11 cellular contexts compared by ENCODE assay signal in the genomic region with DNA sequence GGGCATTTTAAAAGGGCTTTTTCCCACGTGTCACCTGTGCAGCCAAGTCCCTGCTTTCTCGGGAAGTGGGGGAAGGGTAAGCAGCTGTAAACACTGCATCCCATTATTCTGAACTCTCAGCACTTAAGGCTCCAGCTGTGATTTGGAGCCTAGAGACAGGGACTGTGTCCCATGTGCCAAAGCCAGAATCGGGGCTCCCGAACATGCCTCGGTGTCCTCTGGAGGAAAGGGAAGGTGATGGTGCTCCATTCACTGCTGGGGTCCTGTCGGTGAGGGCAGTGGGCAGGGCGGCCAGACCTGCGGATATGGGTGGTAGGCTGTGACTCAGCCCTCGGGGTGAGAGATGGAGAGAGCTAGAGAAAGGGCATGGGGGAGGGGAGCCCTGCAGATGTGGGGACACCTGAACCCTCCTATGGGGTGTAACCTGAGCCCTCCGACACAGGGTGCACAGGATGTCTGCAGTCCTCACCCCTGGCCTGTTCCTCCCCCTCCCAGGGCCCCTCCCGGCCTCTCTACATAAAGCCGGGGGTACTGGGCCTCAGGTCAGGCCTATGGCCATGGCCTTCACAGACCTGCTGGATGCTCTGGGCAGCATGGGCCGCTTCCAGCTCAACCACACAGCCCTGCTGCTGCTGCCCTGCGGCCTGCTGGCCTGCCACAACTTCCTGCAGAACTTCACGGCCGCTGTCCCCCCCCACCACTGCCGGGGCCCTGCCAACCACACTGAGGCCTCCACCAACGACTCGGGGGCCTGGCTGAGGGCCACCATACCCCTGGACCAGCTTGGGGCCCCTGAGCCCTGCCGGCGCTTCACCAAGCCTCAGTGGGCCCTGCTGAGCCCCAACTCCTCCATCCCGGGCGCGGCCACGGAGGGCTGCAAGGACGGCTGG. TPM values are rescaled to one million over a fixed set of nuclear protein-coding genes. Genes with fewer than 3 reads are reported as not detected.
DNase-seq lines count a peak whose midpoint lies in the region; TF ChIP-seq lines count a peak whose summit lies in the region.
"Had no signal": no experiment of that assay in that cellular context is flagged by ENCODE, and none has a peak within 500 bp of the region (broad histone marks: within the 10 kb centered on the region; RNA-seq: fewer than 3 reads in every experiment).

No MANE protein-coding gene starts in this region.

- no CpG with 5 or more reads among the region's 26 CpGs for WGBS in iPS DF 6.9 (ENCODE audit: insufficient coverage, insufficient read length)
- 41 to 58% (median 45%) methylated on average over 16 to 26 of the region's 26 CpGs for WGBS in stomach, 5 donors

- H3K36me3 Mint-ChIP-seq in activated CD4-positive, alpha-beta memory T cell treated with anti-CD3 and anti-CD28 coated beads for 36 hours: peaks cover 13% of the 10 kb centered on the region
- H3K36me3 Mint-ChIP-seq in activated CD4-positive, alpha-beta memory T cell treated with anti-CD3 and anti-CD28 coated beads, Interleukin-2, amount 10 ng/mL, durations not matched to agents 7 days and 5 days (ENCODE audit: low read depth): peaks cover 22% of the 10 kb centered on the region

- no peak for TF ChIP-seq EP300 in stomach (IDR thresholded peaks at IDR 0.05)

- peak; percentile 17 for DNase-seq in activated CD4-positive, alpha-beta memory T cell treated with anti-CD3 and anti-CD28 coated beads for 36 hours
- DNase-seq in activated CD4-positive, alpha-beta memory T cell treated with anti-CD3 and anti-CD28 coated beads, Interleukin-2, amount 10 ng/mL, durations not matched to agents 7 days and 5 days: no peak
- DNase-seq in Peyer's patch (peak in 2 of 3 donors; percentile 22 to 49), iPS DF 6.9 (ENCODE audit: low read depth, low spot score) (peak; percentile 75), stomach (peak; percentile 24), globus pallidus (ENCODE audit: low spot score) (no peak), DMS153 (lab: John Stamatoyannopoulos, UW) (no peak), NCI-H1048 (lab: John Stamatoyannopoulos, UW) (no peak)
- DNase-seq: effector CD8-positive, alpha-beta T cell; NCI-H82 had no signal

- no peak overlapping the region for H3K4me3 ChIP-seq in Peyer's patch
- peak overlapping the region; percentile 9; the same call in 1 of the 2 replicates for H3K4me3 ChIP-seq in iPS DF 6.9 (ENCODE audit: low read length)
- no peak overlapping the region for H3K4me3 ChIP-seq in stomach

- TF ChIP-seq POLR2A in Peyer's patch (IDR thresholded peaks at IDR 0.05): no peak
- TF ChIP-seq POLR2A in stomach (IDR thresholded peaks at IDR 0.05): no peak

- H3K4me1 ChIP-seq in Peyer's patch (peaks cover 0 to 33% (median 6%) of the 10 kb centered on the region in 4 donors), iPS DF 6.9 (ENCODE audit: control insufficient read depth, insufficient read depth, low read length) (peaks cover 17% of the 10 kb centered on the region), stomach (peaks cover 3 to 11% (median 8%) of the 10 kb centered on the region in 4 donors)

- intact Hi-C loops in activated CD4-positive, alpha-beta memory T cell treated with anti-CD3 and anti-CD28 coated beads for 36 hours (cut with micrococcal nuclease): no loop called here
- intact Hi-C loops in stomach (cut with DNase I; ENCODE audit: low total_unique reads): no loop called here

- POLR2A ChIA-PET in activated CD4-positive, alpha-beta memory T cell treated with anti-CD3 and anti-CD28 coated beads for 36 hours (lab: Charles Lee): interaction anchor here (1.0 kb wide), 1 partner anchor 11 kb away, joined by 3 read pairs; no protein-coding TSS in a partner anchor
- POLR2A ChIA-PET in activated CD4-positive, alpha-beta memory T cell treated with anti-CD3 and anti-CD28 coated beads, Interleukin-2, amount 10 ng/mL, durations not matched to agents 7 days and 5 days (lab: Charles Lee): no interaction called here

- CTCF ChIA-PET in activated CD4-positive, alpha-beta memory T cell treated with anti-CD3 and anti-CD28 coated beads for 36 hours (lab: Charles Lee): interaction anchor here (0.7 to 1.3 kb wide), 2 partner anchors 10 to 120 kb away, joined by 3 read pairs; no protein-coding TSS in a partner anchor
- CTCF ChIA-PET in activated CD4-positive, alpha-beta memory T cell treated with anti-CD3 and anti-CD28 coated beads, Interleukin-2, amount 10 ng/mL, durations not matched to agents 7 days and 5 days (lab: Charles Lee): interaction anchor here (1.1 to 2.4 kb wide), 2 partner anchors 10 to 12 kb away, joined by 4 to 7 read pairs; no protein-coding TSS in a partner anchor

- TF ChIP-seq CTCF in Peyer's patch (IDR thresholded peaks at IDR 0.05) (no peak), stomach (IDR thresholded peaks at IDR 0.05) (no peak)

- H3K9me3 ChIP-seq in Peyer's patch: no peaks in the 10 kb centered on the region
- no peaks in the 10 kb centered on the region for H3K9me3 ChIP-seq in iPS DF 6.9 (ENCODE audit: control insufficient read depth, insufficient read depth, low read length)
- no peaks in the 10 kb centered on the region for H3K9me3 ChIP-seq in stomach

- H3K4me3 Mint-ChIP-seq in activated CD4-positive, alpha-beta memory T cell treated with anti-CD3 and anti-CD28 coated beads for 36 hours: no peak overlapping the region
- H3K4me3 Mint-ChIP-seq in activated CD4-positive, alpha-beta memory T cell treated with anti-CD3 and anti-CD28 coated beads, Interleukin-2, amount 10 ng/mL, durations not matched to agents 7 days and 5 days: no peak overlapping the region

- H3K27ac Mint-ChIP-seq in activated CD4-positive, alpha-beta memory T cell treated with anti-CD3 and anti-CD28 coated beads for 36 hours: no peak overlapping the region
- no peak overlapping the region for H3K27ac Mint-ChIP-seq in activated CD4-positive, alpha-beta memory T cell treated with anti-CD3 and anti-CD28 coated beads, Interleukin-2, amount 10 ng/mL, durations not matched to agents 7 days and 5 days

- H3K27me3 ChIP-seq in Peyer's patch (no peaks in the 10 kb centered on the region), iPS DF 6.9 (ENCODE audit: control insufficient read depth, insufficient read depth, low read length) (no peaks in the 10 kb centered on the region), stomach (no peaks in the 10 kb centered on the region)

- H3K36me3 ChIP-seq in Peyer's patch: peaks cover 0 to 36% (median 0%) of the 10 kb centered on the region in 3 donors
- peaks cover 24% of the 10 kb centered on the region for H3K36me3 ChIP-seq in iPS DF 6.9 (ENCODE audit: control insufficient read depth, insufficient read depth, low read length)
- peaks cover 34 to 40% (median 38%) of the 10 kb centered on the region in 4 donors for H3K36me3 ChIP-seq in stomach

- H3K27me3 Mint-ChIP-seq in activated CD4-positive, alpha-beta memory T cell treated with anti-CD3 and anti-CD28 coated beads for 36 hours: peaks cover 3% of the 10 kb centered on the region
- no peaks in the 10 kb centered on the region for H3K27me3 Mint-ChIP-seq in activated CD4-positive, alpha-beta memory T cell treated with anti-CD3 and anti-CD28 coated beads, Interleukin-2, amount 10 ng/mL, durations not matched to agents 7 days and 5 days

- H3K27ac ChIP-seq in Peyer's patch: no peak overlapping the region
- H3K27ac ChIP-seq in iPS DF 6.9 (ENCODE audit: low read length): no peak overlapping the region
- H3K27ac ChIP-seq in stomach: no peak overlapping the region
- H3K27ac ChIP-seq: C4-2B had no signal

- H3K9me3 Mint-ChIP-seq in activated CD4-positive, alpha-beta memory T cell treated with anti-CD3 and anti-CD28 coated beads for 36 hours: peaks cover 4% of the 10 kb centered on the region
- H3K9me3 Mint-ChIP-seq in activated CD4-positive, alpha-beta memory T cell treated with anti-CD3 and anti-CD28 coated beads, Interleukin-2, amount 10 ng/mL, durations not matched to agents 7 days and 5 days: no peaks in the 10 kb centered on the region

- peaks cover 18% of the 10 kb centered on the region for H3K4me1 Mint-ChIP-seq in activated CD4-positive, alpha-beta memory T cell treated with anti-CD3 and anti-CD28 coated beads for 36 hours (ENCODE audit: low read depth)
- H3K4me1 Mint-ChIP-seq in activated CD4-positive, alpha-beta memory T cell treated with anti-CD3 and anti-CD28 coated beads, Interleukin-2, amount 10 ng/mL, durations not matched to agents 7 days and 5 days: peaks cover 27% of the 10 kb centered on the region

RNA-seq across cellular contexts. Expression of gene CAPN1, which starts 31.8 kb away (rescaled TPM):
- total RNA-seq in activated CD4-positive, alpha-beta memory T cell treated with anti-CD3 and anti-CD28 coated beads for 36 hours: 100 to 1,000 TPM; 111 to 116 TPM
- total RNA-seq in activated CD4-positive, alpha-beta memory T cell treated with anti-CD3 and anti-CD28 coated beads, Interleukin-2, amount 10 ng/mL, durations not matched to agents 7 days and 5 days: 100 to 1,000 TPM; 164 to 167 TPM
- total RNA-seq in Peyer's patch (100 to 1,000 TPM; 320 to 598 (median 559) TPM), stomach (100 to 1,000 TPM in 3 of 5 donors, 10 to 100 TPM in 2; 79.5 to 325 (median 155) TPM)
- 100 to 1,000 TPM in 2 of 3 donors, 10 to 100 TPM in 1; 96.1 to 234 (median 112) TPM for polyA plus RNA-seq in stomach

RNA-seq across cellular contexts. Expression of gene SPDYC, which starts 43.5 kb away (rescaled TPM):
- not detected for total RNA-seq in activated CD4-positive, alpha-beta memory T cell treated with anti-CD3 and anti-CD28 coated beads for 36 hours
- total RNA-seq in activated CD4-positive, alpha-beta memory T cell treated with anti-CD3 and anti-CD28 coated beads, Interleukin-2, amount 10 ng/mL, durations not matched to agents 7 days and 5 days: not detected
- not detected for total RNA-seq in Peyer's patch
- not detected for total RNA-seq in stomach
- not detected for polyA plus RNA-seq in stomach

RNA-seq across cellular contexts. Expression of gene POLA2, which starts 48.2 kb away (rescaled TPM):
- 10 to 100 TPM; 62.9 to 66.9 TPM for total RNA-seq in activated CD4-positive, alpha-beta memory T cell treated with anti-CD3 and anti-CD28 coated beads for 36 hours
- 10 to 100 TPM; 42.0 to 51.1 TPM for total RNA-seq in activated CD4-positive, alpha-beta memory T cell treated with anti-CD3 and anti-CD28 coated beads, Interleukin-2, amount 10 ng/mL, durations not matched to agents 7 days and 5 days
- 10 to 100 TPM in 2 of 4 donors, 1 to 10 TPM in 2; 6.8 to 25.6 (median 13.1) TPM for total RNA-seq in Peyer's patch
- total RNA-seq in stomach: 10 to 100 TPM in 2 of 5 donors, 1 to 10 TPM in 3; 1.7 to 17.0 (median 5.5) TPM
- 10 to 100 TPM in 2 of 3 donors, 1 to 10 TPM in 1; 8.6 to 11.2 (median 10.3) TPM for polyA plus RNA-seq in stomach

Comparison
In these comparisons a context has a peak if more than half of its experiments do, and no peak if none do; other contexts are left out.
1. DNase-seq: peak in activated CD4-positive, alpha-beta memory T cell treated with anti-CD3 and anti-CD28 coated beads for 36 hours (single experiment), Peyer's patch (2 of 3), iPS DF 6.9 (single experiment) and stomach (single experiment); none in activated CD4-positive, alpha-beta memory T cell treated with anti-CD3 and anti-CD28 coated beads, Interleukin-2, amount 10 ng/mL, durations not matched to agents 7 days and 5 days (single experiment), globus pallidus (single experiment), DMS153 (single experiment) and NCI-H1048 (single experiment).